Comparison of ENCODE assay signal across 14 cellular contexts in genomic region chr1:54989968-54990810, GRCh38. TPM values are rescaled to one million over a fixed set of nuclear protein-coding genes. Genes with fewer than 3 reads are reported as not detected.
A peak's percentile ranks its signal among the peaks of the same experiment; 100 is the strongest.
DNase-seq lines count a peak whose midpoint lies in the region; ATAC-seq, FAIRE-seq and TF ChIP-seq lines count a peak whose summit lies in the region.
"Had no signal": no experiment of that assay in that cellular context is flagged by ENCODE, and none has a peak within 500 bp of the region (broad histone marks: within the 10 kb centered on the region; RNA-seq: fewer than 3 reads in every experiment).

No MANE protein-coding gene starts in this region.

- no peak overlapping the region for H2AFZ ChIP-seq in keratinocyte (ENCODE audit: control insufficient read depth, low read length)

- H3K27ac ChIP-seq in right atrium auricular region (no peak overlapping the region), keratinocyte (ENCODE audit: control insufficient read depth, insufficient read depth, low read length) (no peak overlapping the region), small intestine (ENCODE audit: low read depth in 1 of 2, low read length in 1 of 2) (peak overlapping the region in 1 of 2 donors; percentile 47)
- H3K27ac ChIP-seq: SJSA1, spleen had no signal

- no peaks in the 10 kb centered on the region for H3K9me1 ChIP-seq in keratinocyte (ENCODE audit: control insufficient read depth, extremely low read depth, insufficient read depth, low read length)

- H3K4me2 ChIP-seq in keratinocyte (ENCODE audit: control insufficient read depth, extremely low read depth, insufficient read depth, low read depth, low read length): no peak overlapping the region

- dilution Hi-C loops in keratinocyte (cut with MboI; ENCODE audit: extremely low pct_ligation_motif_present, low sequenced_read_pairs): no loop called here

- H3K36me3 ChIP-seq in right atrium auricular region (no peaks in the 10 kb centered on the region), keratinocyte (ENCODE audit: control insufficient read depth in 2 of 2, extremely low read depth in 1 of 2, insufficient read depth in 2 of 2, low read length in 2 of 2) (no peaks in the 10 kb centered on the region), small intestine (ENCODE audit: control insufficient read depth in 2 of 2, insufficient read depth in 2 of 2, low read length in 2 of 2) (no peaks in the 10 kb centered on the region)
- H3K36me3 ChIP-seq: pancreas, SJSA1, spleen had no signal

- H3K4me3 ChIP-seq in right atrium auricular region: no peak overlapping the region
- no peak overlapping the region for H3K4me3 ChIP-seq in keratinocyte (ENCODE audit: control insufficient read depth in 2 of 3, extremely low read depth in 1 of 3, insufficient read depth in 2 of 3, low read depth in 1 of 3, low read length in 3 of 3)
- no peak overlapping the region for H3K4me3 ChIP-seq in small intestine (ENCODE audit: low read depth in 1 of 2, low read length in 2 of 2)
- H3K4me3 ChIP-seq: pancreas, SJSA1, spleen had no signal

- H4K20me1 ChIP-seq in keratinocyte (ENCODE audit: control insufficient read depth, extremely low read depth, insufficient read depth, low read length): no peaks in the 10 kb centered on the region

- WGBS in small intestine, 3 donors: 67 to 79% (median 73%) methylated on average over 12 to 13 of the region's 13 CpGs

- H3K9me3 ChIP-seq in right atrium auricular region (no peaks in the 10 kb centered on the region), keratinocyte (ENCODE audit: control insufficient read depth, low read depth, low read length) (no peaks in the 10 kb centered on the region), small intestine (ENCODE audit: control insufficient read depth, low read depth) (no peaks in the 10 kb centered on the region)
- H3K9me3 ChIP-seq: pancreas, SJSA1, spleen had no signal

- FAIRE-seq in keratinocyte (lab: Jason Lieb, UNC) (no peak), small intestine (lab: Jason Lieb, UNC) (no peak)
- FAIRE-seq: pancreas had no signal

- H3K27me3 ChIP-seq in right atrium auricular region (no peaks in the 10 kb centered on the region), keratinocyte (ENCODE audit: control insufficient read depth, extremely low read depth, insufficient read depth, low read length) (no peaks in the 10 kb centered on the region), small intestine (ENCODE audit: control insufficient read depth in 2 of 2, insufficient read depth in 2 of 2, low read length in 2 of 2) (peaks cover 0 to 3% of the 10 kb centered on the region in 2 donors)
- H3K27me3 ChIP-seq: pancreas, SJSA1 had no signal

- TF ChIP-seq CTCF in right atrium auricular region (IDR thresholded peaks at IDR 0.05) (no peak), keratinocyte (optimal IDR thresholded peaks at IDR 0.05 in 1 of 3, IDR thresholded peaks at IDR 0.05 in 1 of 3, conservative IDR thresholded peaks at IDR 0.05 in 1 of 3; ENCODE audit: extremely low read depth in 1 of 3, insufficient read depth in 2 of 3, low read length in 3 of 3) (peak in 2 of 3 experiments; percentile 11 to 12)

- DNase-seq in Right ventricle myocardium superior (peak; percentile 73), right atrium auricular region (ENCODE audit: low spot score) (no peak), keratinocyte (ENCODE audit: low read depth, low spot score) (no peak), small intestine (no peak), NCI-H2029 (lab: John Stamatoyannopoulos, UW) (no peak), GM19240 (ENCODE audit: insufficient read length, low spot score) (no peak)
- DNase-seq: activated effector memory CD4-positive, alpha-beta T cell treated with Interleukin-2 at 50 U/mL for 16 hours; effector CD8-positive, alpha-beta T cell; foreskin melanocyte; GDM1; midbrain; spleen had no signal

- no peaks in the 10 kb centered on the region for H3K79me2 ChIP-seq in keratinocyte (ENCODE audit: control insufficient read depth, insufficient read depth, low read length)

- H3K4me1 ChIP-seq in right atrium auricular region: no peaks in the 10 kb centered on the region
- H3K4me1 ChIP-seq in keratinocyte (ENCODE audit: control insufficient read depth, extremely low read depth, insufficient read depth, low read length): no peaks in the 10 kb centered on the region
- H3K4me1 ChIP-seq in small intestine (ENCODE audit: control insufficient read depth in 2 of 2, insufficient read depth in 1 of 2, low read depth in 1 of 2, low read length in 1 of 2): no peaks in the 10 kb centered on the region
- H3K4me1 ChIP-seq: pancreas, SJSA1 had no signal

- intact Hi-C loops in Right ventricle myocardium superior (cut with DNase I): no loop called here

- ATAC-seq in Right ventricle myocardium superior (ENCODE audit: poor library complexity): peak; percentile 89

- no peak overlapping the region for H3K9ac ChIP-seq in keratinocyte (ENCODE audit: control insufficient read depth, extremely low read depth, insufficient read depth, low read length)

RNA-seq across cellular contexts. Expression of gene BSND, which starts 8.5 kb away (rescaled TPM):
- total RNA-seq in Right ventricle myocardium superior (not detected), right atrium auricular region (not detected)
- polyA plus RNA-seq in keratinocyte (not detected in 3 replicates), small intestine (under 1 TPM in 1 of 3 donors, not detected in 2; 0.01 TPM)
- polyA plus RNA-seq in keratinocyte (2011; ENCODE audit: low read depth): not detected
- polyA plus RNA-seq in keratinocyte (2011; cell fraction: cytosol; rRNA removed): not detected in 2 replicates
- not detected in 2 replicates for polyA plus RNA-seq in keratinocyte (2011; cell fraction: nucleus; rRNA removed)
- not detected in 2 replicates for polyA plus RNA-seq in keratinocyte (2012; ENCODE audit: low replicate concordance)
- polyA minus RNA-seq in keratinocyte: not detected in 3 replicates
- polyA minus RNA-seq in keratinocyte (2011; cell fraction: cytosol; rRNA and poly(A)+ RNA removed): not detected
- polyA minus RNA-seq in keratinocyte (2011; cell fraction: nucleus; rRNA and poly(A)+ RNA removed): not detected in 2 replicates
- total RNA-seq: pancreas, SJSA1 had no signal

RNA-seq across cellular contexts. Expression of gene TMEM61, which starts 9.8 kb away (rescaled TPM):
- total RNA-seq in Right ventricle myocardium superior (0.27 TPM), right atrium auricular region (not detected)
- polyA plus RNA-seq in keratinocyte (0.49 to 1.1 TPM (median 1.0 TPM) in 3 replicates), small intestine (1 to 10 TPM; 2.2 to 6.7 (median 5.4) TPM)
- polyA plus RNA-seq in keratinocyte (2011; ENCODE audit: low read depth): 0.65 TPM
- polyA plus RNA-seq in keratinocyte (2011; cell fraction: cytosol; rRNA removed): 0.69 and 1.9 TPM in 2 replicates
- 1.2 and 1.8 TPM in 2 replicates for polyA plus RNA-seq in keratinocyte (2011; cell fraction: nucleus; rRNA removed)
- 1.3 and 1.4 TPM in 2 replicates for polyA plus RNA-seq in keratinocyte (2012; ENCODE audit: low replicate concordance)
- 0.32 to 0.36 TPM in 2 of 3 replicates, not detected in the other for polyA minus RNA-seq in keratinocyte
- polyA minus RNA-seq in keratinocyte (2011; cell fraction: cytosol; rRNA and poly(A)+ RNA removed): 2.5 TPM
- polyA minus RNA-seq in keratinocyte (2011; cell fraction: nucleus; rRNA and poly(A)+ RNA removed): 0.53 and 0.93 TPM in 2 replicates
- total RNA-seq: SJSA1 had no signal

RNA-seq across cellular contexts. Expression of gene PCSK9, which starts 49.2 kb away (rescaled TPM):
- total RNA-seq in Right ventricle myocardium superior (not detected), right atrium auricular region (under 1 TPM in 1 of 2 donors, not detected in 1; 0.47 TPM)
- polyA plus RNA-seq in keratinocyte (56.0 to 86.2 TPM (median 61.7 TPM) in 3 replicates), small intestine (10 to 100 TPM in 1 of 3 donors, under 1 TPM in 2; 0.45 to 24.2 (median 0.54) TPM)
- 1.7 TPM for polyA plus RNA-seq in keratinocyte (2011; ENCODE audit: low read depth)
- polyA plus RNA-seq in keratinocyte (2011; cell fraction: cytosol; rRNA removed): 13.3 and 22.9 TPM in 2 replicates
- 101 and 129 TPM in 2 replicates for polyA plus RNA-seq in keratinocyte (2011; cell fraction: nucleus; rRNA removed)
- 7.3 and 119 TPM in 2 replicates for polyA plus RNA-seq in keratinocyte (2012; ENCODE audit: low replicate concordance)
- 42.3 to 107 TPM (median 53.2 TPM) in 3 replicates for polyA minus RNA-seq in keratinocyte
- polyA minus RNA-seq in keratinocyte (2011; cell fraction: cytosol; rRNA and poly(A)+ RNA removed): 71.6 TPM
- polyA minus RNA-seq in keratinocyte (2011; cell fraction: nucleus; rRNA and poly(A)+ RNA removed): 148 and 180 TPM in 2 replicates

Comparison
In these comparisons a context has a peak if more than half of its experiments do, and no peak if none do; other contexts are left out.
1. CTCF ChIP-seq: peak in keratinocyte (2 of 3); none in right atrium auricular region (0 of 2).